In genomic region chr10:86348321-86349210, GRCh38 we compare ENCODE assay signal across 13 cellular contexts. TPM values are rescaled to one million over a fixed set of nuclear protein-coding genes. Genes with fewer than 3 reads are reported as not detected.
DNase-seq lines count a peak whose midpoint lies in the region; ATAC-seq and TF ChIP-seq lines count a peak whose summit lies in the region.
"Had no signal": no experiment of that assay in that cellular context is flagged by ENCODE, and none has a peak within 500 bp of the region (broad histone marks: within the 10 kb centered on the region; RNA-seq: fewer than 3 reads in every experiment).

No MANE protein-coding gene starts in this region.

- H3K4me3 ChIP-seq in right atrium auricular region = no peak overlapping the region
- no peak overlapping the region for H3K4me3 ChIP-seq in brain microvascular endothelial cell (ENCODE audit: low read depth, low read length)
- no peak overlapping the region for H3K4me3 ChIP-seq in aorta (ENCODE audit: low read length in 2 of 2)
- no peak overlapping the region for H3K4me3 ChIP-seq in effector memory CD4-positive, alpha-beta T cell (ENCODE audit: insufficient read depth, low read depth, low read length, poor library complexity, severe bottlenecking)

- WGBS in aorta, 2 donors = 89 to 91% methylated on average over 23 of the region's 23 CpGs

- no peaks in the 10 kb centered on the region for H3K9me3 ChIP-seq in right atrium auricular region
- peaks cover 3% of the 10 kb centered on the region for H3K9me3 ChIP-seq in aorta (ENCODE audit: control insufficient read depth, low read length)
- H3K9me3 ChIP-seq in effector memory CD4-positive, alpha-beta T cell (ENCODE audit: control insufficient read depth, low read length) = no peaks in the 10 kb centered on the region
- H3K9me3 ChIP-seq: neutrophil had no signal

- in situ Hi-C loops in brain microvascular endothelial cell (cut with HindIII; ENCODE audit: low pct_ligation_motif_present, low sequenced_read_pairs) = no loop called here

- no peak for ATAC-seq in aorta (ENCODE audit: low FRiP score)
- ATAC-seq: left colon had no signal

- DNase-seq in cardiac septum (ENCODE audit: low spot score) = peak; percentile 74
- DNase-seq in right atrium auricular region (ENCODE audit: low spot score) = no peak
- DNase-seq in brain microvascular endothelial cell = no peak
- peak; percentile 56 for DNase-seq in left kidney (ENCODE audit: low read depth, low spot score)
- DNase-seq in aorta = peak; percentile 48 to 73
- DNase-seq in effector memory CD4-positive, alpha-beta T cell = no peak
- DNase-seq in D341Med (ENCODE audit: low spot score) = no peak
- DNase-seq in iPS-NIHi7 (ENCODE audit: extremely low spot score) = no peak
- DNase-seq: activated CD4-positive, alpha-beta T cell treated with anti-CD3 and anti-CD28 coated beads, Interleukin-2, amount 50 U/mL, for 48 hours; activated naive CD4-positive, alpha-beta T cell; left colon; NCI-H2107 had no signal

- no peak overlapping the region for H3K27ac ChIP-seq in right atrium auricular region
- H3K27ac ChIP-seq in brain microvascular endothelial cell = no peak overlapping the region
- H3K27ac ChIP-seq in aorta (ENCODE audit: low read depth in 1 of 2, low read length in 2 of 2) = no peak overlapping the region
- no peak overlapping the region for H3K27ac ChIP-seq in effector memory CD4-positive, alpha-beta T cell (ENCODE audit: insufficient read depth, low read length, poor library complexity, severe bottlenecking)
- H3K27ac ChIP-seq: neutrophil had no signal

- H3K36me3 ChIP-seq in right atrium auricular region (no peaks in the 10 kb centered on the region), brain microvascular endothelial cell (replicated peaks) (no peaks in the 10 kb centered on the region), aorta (ENCODE audit: control insufficient read depth in 1 of 2, insufficient read depth in 2 of 2, low read length in 1 of 2) (no peaks in the 10 kb centered on the region)
- no peaks in the 10 kb centered on the region for H3K36me3 ChIP-seq in effector memory CD4-positive, alpha-beta T cell (ENCODE audit: control insufficient read depth, insufficient read depth, low read length)
- H3K36me3 ChIP-seq: neutrophil had no signal

- TF ChIP-seq CTCF in right atrium auricular region (IDR thresholded peaks at IDR 0.05) (no peak), brain microvascular endothelial cell (IDR thresholded peaks at IDR 0.05; ENCODE audit: low read depth, low read length, missing control alignments) (peak; percentile 42)

- intact Hi-C loops in cardiac septum (cut with DNase I) = no loop called here
- intact Hi-C loops in aorta (cut with DNase I) = no loop called here

- H3K27me3 ChIP-seq in right atrium auricular region = no peaks in the 10 kb centered on the region
- no peaks in the 10 kb centered on the region for H3K27me3 ChIP-seq in brain microvascular endothelial cell (replicated peaks)
- no peaks in the 10 kb centered on the region for H3K27me3 ChIP-seq in aorta (ENCODE audit: control insufficient read depth in 1 of 2, insufficient read depth in 2 of 2, low read length in 1 of 2)
- no peaks in the 10 kb centered on the region for H3K27me3 ChIP-seq in effector memory CD4-positive, alpha-beta T cell (replicated peaks; ENCODE audit: control insufficient read depth, insufficient read depth, low read length, poor library complexity, severe bottlenecking)
- H3K27me3 ChIP-seq: neutrophil had no signal

- H3K4me1 ChIP-seq in right atrium auricular region (no peaks in the 10 kb centered on the region), aorta (ENCODE audit: control insufficient read depth in 1 of 2, insufficient read depth in 2 of 2, low read length in 2 of 2) (no peaks in the 10 kb centered on the region)
- H3K4me1 ChIP-seq in effector memory CD4-positive, alpha-beta T cell (ENCODE audit: control insufficient read depth, insufficient read depth, low read length, poor library complexity, severe bottlenecking) = no peaks in the 10 kb centered on the region

RNA-seq across cellular contexts. Expression of gene GRID1, which starts 18.0 kb away (rescaled TPM):
- 3.0 TPM for total RNA-seq in cardiac septum
- under 1 TPM; 0.37 to 0.67 TPM for total RNA-seq in right atrium auricular region
- 1 to 10 TPM; 1.1 to 3.8 TPM for total RNA-seq in aorta
- not detected for polyA plus RNA-seq in aorta

Comparison
In these comparisons a context has a peak if more than half of its experiments do, and no peak if none do; other contexts are left out.
1. DNase-seq: peak in cardiac septum (single experiment), left kidney (single experiment) and aorta (2 of 2); none in right atrium auricular region (single experiment), brain microvascular endothelial cell (single experiment), effector memory CD4-positive, alpha-beta T cell (0 of 3), D341Med (single experiment) and iPS-NIHi7 (single experiment).